1 cellular context compared by ENCODE assay signal in the genomic region with DNA sequence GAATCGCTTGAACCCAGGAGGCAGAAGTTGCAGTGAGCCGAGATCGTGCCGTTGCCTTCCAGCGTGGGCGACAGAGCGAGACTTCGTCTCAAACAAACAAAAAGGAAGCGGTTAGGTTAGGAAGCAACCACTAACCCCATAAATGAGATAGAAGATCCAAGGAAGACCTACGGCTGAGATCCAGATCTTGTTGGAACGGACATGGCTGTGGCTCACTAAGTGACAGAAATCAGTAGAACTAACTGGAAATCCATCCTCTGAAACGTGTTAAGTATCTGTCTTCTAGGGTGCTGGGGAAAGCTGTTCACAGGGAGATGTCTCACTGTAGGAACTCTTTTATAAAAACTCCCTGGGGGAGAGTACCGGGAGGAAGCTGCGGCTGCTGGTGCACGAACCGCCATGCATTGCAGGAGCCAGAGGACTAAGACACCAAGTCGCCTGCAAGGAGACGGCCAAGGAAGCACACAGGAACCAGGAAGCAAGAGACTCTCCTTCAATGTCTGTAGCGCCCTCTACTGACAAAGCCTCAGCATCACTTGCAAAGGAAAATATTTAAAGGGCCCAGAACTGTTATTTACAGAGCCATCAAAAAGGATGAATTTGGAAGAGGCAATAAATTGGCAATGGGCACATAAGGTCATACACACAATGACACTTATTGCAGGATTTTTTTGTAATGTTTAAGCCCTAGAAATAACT.
TF ChIP-seq lines count a peak whose summit lies in the region.

No MANE protein-coding gene starts in this region.

TF ChIP-seq in GM12878, 131 proteins besides CTCF, POLR2A, EP300 and RAD21:
- TF ChIP-seq, protein P1, sequence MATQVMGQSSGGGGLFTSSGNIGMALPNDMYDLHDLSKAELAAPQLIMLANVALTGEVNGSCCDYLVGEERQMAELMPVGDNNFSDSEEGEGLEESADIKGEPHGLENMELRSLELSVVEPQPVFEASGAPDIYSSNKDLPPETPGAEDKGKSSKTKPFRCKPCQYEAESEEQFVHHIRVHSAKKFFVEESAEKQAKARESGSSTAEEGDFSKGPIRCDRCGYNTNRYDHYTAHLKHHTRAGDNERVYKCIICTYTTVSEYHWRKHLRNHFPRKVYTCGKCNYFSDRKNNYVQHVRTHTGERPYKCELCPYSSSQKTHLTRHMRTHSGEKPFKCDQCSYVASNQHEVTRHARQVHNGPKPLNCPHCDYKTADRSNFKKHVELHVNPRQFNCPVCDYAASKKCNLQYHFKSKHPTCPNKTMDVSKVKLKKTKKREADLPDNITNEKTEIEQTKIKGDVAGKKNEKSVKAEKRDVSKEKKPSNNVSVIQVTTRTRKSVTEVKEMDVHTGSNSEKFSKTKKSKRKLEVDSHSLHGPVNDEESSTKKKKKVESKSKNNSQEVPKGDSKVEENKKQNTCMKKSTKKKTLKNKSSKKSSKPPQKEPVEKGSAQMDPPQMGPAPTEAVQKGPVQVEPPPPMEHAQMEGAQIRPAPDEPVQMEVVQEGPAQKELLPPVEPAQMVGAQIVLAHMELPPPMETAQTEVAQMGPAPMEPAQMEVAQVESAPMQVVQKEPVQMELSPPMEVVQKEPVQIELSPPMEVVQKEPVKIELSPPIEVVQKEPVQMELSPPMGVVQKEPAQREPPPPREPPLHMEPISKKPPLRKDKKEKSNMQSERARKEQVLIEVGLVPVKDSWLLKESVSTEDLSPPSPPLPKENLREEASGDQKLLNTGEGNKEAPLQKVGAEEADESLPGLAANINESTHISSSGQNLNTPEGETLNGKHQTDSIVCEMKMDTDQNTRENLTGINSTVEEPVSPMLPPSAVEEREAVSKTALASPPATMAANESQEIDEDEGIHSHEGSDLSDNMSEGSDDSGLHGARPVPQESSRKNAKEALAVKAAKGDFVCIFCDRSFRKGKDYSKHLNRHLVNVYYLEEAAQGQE (IDR thresholded peaks at IDR 0.05; ENCODE audit: low read depth, low read length): no peak
- TF ChIP-seq FOXK2 (IDR thresholded peaks at IDR 0.05) (no peak), CBX5 (IDR thresholded peaks at IDR 0.05; ENCODE audit: low read depth) (0 out of 2 replicates have a peak, but pooled peaks have one; percentile 28), EED (IDR thresholded peaks at IDR 0.05; ENCODE audit: low read depth) (peak; percentile 30; the same call in 1 of the 2 replicates), SMC3 (IDR thresholded peaks at IDR 0.05; ENCODE audit: borderline replicate concordance, low read length) (peak; percentile 80)
- TF ChIP-seq, protein P2, sequence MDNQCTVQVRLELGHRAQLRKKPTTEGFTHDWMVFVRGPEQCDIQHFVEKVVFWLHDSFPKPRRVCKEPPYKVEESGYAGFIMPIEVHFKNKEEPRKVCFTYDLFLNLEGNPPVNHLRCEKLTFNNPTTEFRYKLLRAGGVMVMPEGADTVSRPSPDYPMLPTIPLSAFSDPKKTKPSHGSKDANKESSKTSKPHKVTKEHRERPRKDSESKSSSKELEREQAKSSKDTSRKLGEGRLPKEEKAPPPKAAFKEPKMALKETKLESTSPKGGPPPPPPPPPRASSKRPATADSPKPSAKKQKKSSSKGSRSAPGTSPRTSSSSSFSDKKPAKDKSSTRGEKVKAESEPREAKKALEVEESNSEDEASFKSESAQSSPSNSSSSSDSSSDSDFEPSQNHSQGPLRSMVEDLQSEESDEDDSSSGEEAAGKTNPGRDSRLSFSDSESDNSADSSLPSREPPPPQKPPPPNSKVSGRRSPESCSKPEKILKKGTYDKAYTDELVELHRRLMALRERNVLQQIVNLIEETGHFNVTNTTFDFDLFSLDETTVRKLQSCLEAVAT (IDR thresholded peaks at IDR 0.05): no peak
